Comparison of ENCODE assay signal across 20 cellular contexts in genomic region chr7:1000594-1000935, GRCh38. TPM values are rescaled to one million over a fixed set of nuclear protein-coding genes. Genes with fewer than 3 reads are reported as not detected.
"Had no signal": no experiment of that assay in that cellular context is flagged by ENCODE, and none has a peak within 500 bp of the region (broad histone marks: within the 10 kb centered on the region; RNA-seq: fewer than 3 reads in every experiment).

No MANE protein-coding gene starts in this region.

- H3K27ac ChIP-seq: ascending aorta, epithelial cell of prostate, heart left ventricle, lower lobe of right lung, neutrophil, uterus had no signal

- H3K4me1 ChIP-seq: ascending aorta, heart left ventricle, lower lobe of right lung, uterus had no signal

- H3K9me3 ChIP-seq: ascending aorta, heart left ventricle, lower lobe of right lung, neutrophil, uterus had no signal

- ATAC-seq: heart left ventricle, left cardiac atrium, lower lobe of right lung had no signal

- DNase-seq: activated CD4-positive, alpha-beta memory T cell treated with anti-CD3 and anti-CD28 coated beads for 36 hours; activated CD4-positive, alpha-beta T cell treated with anti-CD3 and anti-CD28 coated beads for 1 hour; activated CD8-positive, alpha-beta memory T cell treated with anti-CD3 and anti-CD28 coated beads, Interleukin-2, amount 10 ng/mL, durations not matched to agents 7 days and 5 days; activated naive CD4-positive, alpha-beta T cell treated with anti-CD3 and anti-CD28 coated beads, Interleukin-2, amount 10 ng/mL, durations not matched to agents 7 days and 5 days; activated T-cell treated with anti-CD3 and anti-CD28 coated beads, Interleukin-2, amount 50 U/mL, for 24 hours; dermis blood vessel endothelial cell; effector memory CD8-positive, alpha-beta T cell; heart left ventricle; left cardiac atrium; lower lobe of right lung; stimulated activated CD4-positive, alpha-beta T cell treated with anti-CD3 and anti-CD28 coated beads, Interleukin-1b, Interleukin-23, amount 100 ng/mL, for 48 hours; T1000; uterus had no signal

- H3K27me3 Mint-ChIP-seq: activated CD4-positive, alpha-beta memory T cell treated with anti-CD3 and anti-CD28 coated beads for 36 hours; activated CD8-positive, alpha-beta memory T cell treated with anti-CD3 and anti-CD28 coated beads, Interleukin-2, amount 10 ng/mL, durations not matched to agents 7 days and 5 days; activated naive CD4-positive, alpha-beta T cell treated with anti-CD3 and anti-CD28 coated beads, Interleukin-2, amount 10 ng/mL, durations not matched to agents 7 days and 5 days; activated T-cell treated with anti-CD3 and anti-CD28 coated beads, Interleukin-2, amount 50 U/mL, for 24 hours; effector memory CD8-positive, alpha-beta T cell had no signal

- H3K27me3 ChIP-seq: ascending aorta, heart left ventricle, neutrophil, uterus had no signal

- H3K9me3 Mint-ChIP-seq: activated CD4-positive, alpha-beta memory T cell treated with anti-CD3 and anti-CD28 coated beads for 36 hours; activated naive CD4-positive, alpha-beta T cell treated with anti-CD3 and anti-CD28 coated beads, Interleukin-2, amount 10 ng/mL, durations not matched to agents 7 days and 5 days; activated T-cell treated with anti-CD3 and anti-CD28 coated beads, Interleukin-2, amount 50 U/mL, for 24 hours; effector memory CD8-positive, alpha-beta T cell had no signal

- H3K4me3 ChIP-seq: ascending aorta, heart left ventricle, lower lobe of right lung, uterus had no signal

- H3K4me3 Mint-ChIP-seq: activated CD4-positive, alpha-beta memory T cell treated with anti-CD3 and anti-CD28 coated beads for 36 hours; activated CD8-positive, alpha-beta memory T cell treated with anti-CD3 and anti-CD28 coated beads, Interleukin-2, amount 10 ng/mL, durations not matched to agents 7 days and 5 days; activated naive CD4-positive, alpha-beta T cell treated with anti-CD3 and anti-CD28 coated beads, Interleukin-2, amount 10 ng/mL, durations not matched to agents 7 days and 5 days; activated T-cell treated with anti-CD3 and anti-CD28 coated beads, Interleukin-2, amount 50 U/mL, for 24 hours; effector memory CD8-positive, alpha-beta T cell had no signal

- H3K4me1 Mint-ChIP-seq: activated CD8-positive, alpha-beta memory T cell treated with anti-CD3 and anti-CD28 coated beads, Interleukin-2, amount 10 ng/mL, durations not matched to agents 7 days and 5 days; activated naive CD4-positive, alpha-beta T cell treated with anti-CD3 and anti-CD28 coated beads, Interleukin-2, amount 10 ng/mL, durations not matched to agents 7 days and 5 days had no signal

- H3K27ac Mint-ChIP-seq: activated CD4-positive, alpha-beta memory T cell treated with anti-CD3 and anti-CD28 coated beads for 36 hours; activated CD8-positive, alpha-beta memory T cell treated with anti-CD3 and anti-CD28 coated beads, Interleukin-2, amount 10 ng/mL, durations not matched to agents 7 days and 5 days; activated naive CD4-positive, alpha-beta T cell treated with anti-CD3 and anti-CD28 coated beads, Interleukin-2, amount 10 ng/mL, durations not matched to agents 7 days and 5 days; activated T-cell treated with anti-CD3 and anti-CD28 coated beads, Interleukin-2, amount 50 U/mL, for 24 hours had no signal

- H3K36me3 ChIP-seq: neutrophil, uterus had no signal

- H3K36me3 Mint-ChIP-seq: activated CD4-positive, alpha-beta memory T cell treated with anti-CD3 and anti-CD28 coated beads for 36 hours; activated CD8-positive, alpha-beta memory T cell treated with anti-CD3 and anti-CD28 coated beads, Interleukin-2, amount 10 ng/mL, durations not matched to agents 7 days and 5 days; activated naive CD4-positive, alpha-beta T cell treated with anti-CD3 and anti-CD28 coated beads, Interleukin-2, amount 10 ng/mL, durations not matched to agents 7 days and 5 days had no signal

RNA-seq across cellular contexts. Expression of gene CYP2W1, which starts 17.6 kb away (rescaled TPM):
- total RNA-seq: activated CD4-positive, alpha-beta memory T cell treated with anti-CD3 and anti-CD28 coated beads for 36 hours; activated CD8-positive, alpha-beta memory T cell treated with anti-CD3 and anti-CD28 coated beads, Interleukin-2, amount 10 ng/mL, durations not matched to agents 7 days and 5 days; ascending aorta; bronchial epithelial cell; chondrocyte; dermis blood vessel endothelial cell; frontal cortex; heart left ventricle; left cardiac atrium; lower lobe of right lung; renal cortical epithelial cell had no signal
- polyA plus RNA-seq: heart left ventricle had no signal
